Comparison of ENCODE assay signal across 8 cellular contexts in the genomic region with DNA sequence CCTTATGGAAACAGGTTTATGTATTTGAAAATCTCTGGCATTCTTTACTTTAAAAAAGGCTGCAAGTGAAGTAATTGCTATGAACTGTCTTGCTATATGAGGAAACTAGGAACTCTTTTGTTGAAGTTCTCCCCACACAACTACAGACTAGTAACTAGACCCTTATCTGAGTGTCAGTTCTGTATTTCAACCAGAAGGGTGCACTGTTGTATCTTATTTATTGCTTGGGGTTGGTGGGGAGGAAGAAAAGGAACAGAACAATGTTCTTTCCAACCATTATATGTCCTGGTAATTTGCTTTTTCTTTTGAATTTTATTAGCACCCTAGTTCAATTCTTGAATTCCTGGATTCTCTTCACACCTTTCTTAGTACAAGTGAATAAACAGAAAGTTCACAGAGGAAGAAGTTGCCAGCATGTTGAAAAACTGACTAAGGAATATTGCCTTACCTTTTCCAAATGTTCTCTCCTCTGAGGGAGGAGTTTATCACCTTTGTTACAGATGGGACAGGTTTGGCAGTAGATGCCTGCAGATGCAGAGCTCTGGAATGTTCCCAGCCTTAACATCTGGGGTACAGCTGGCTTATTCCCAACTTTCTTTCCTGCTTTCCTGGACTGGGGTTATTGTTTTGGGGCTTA.
DNase-seq lines count a peak whose midpoint lies in the region; ATAC-seq and TF ChIP-seq lines count a peak whose summit lies in the region.

No MANE protein-coding gene starts in this region.

- H3K79me2 ChIP-seq in osteoblast (ENCODE audit: insufficient read depth, low read length), result no peaks in the 10 kb centered on the region

- CTCF ChIA-PET in T-cell (lab: Charles Lee), result interaction anchor here (0.6 to 2.5 kb wide), 6 partner anchors 16 to 646 kb away, joined by 3 to 10 read pairs (median 3); no protein-coding TSS in a partner anchor

- POLR2A ChIA-PET in T-cell (lab: Charles Lee), result no interaction called here

- no peaks in the 10 kb centered on the region for H3K27me3 ChIP-seq in osteoblast (ENCODE audit: insufficient read depth, low read length)
- H3K27me3 ChIP-seq in effector memory CD4-positive, alpha-beta T cell (replicated peaks; ENCODE audit: control insufficient read depth, insufficient read depth, low read length, poor library complexity, severe bottlenecking), result no peaks in the 10 kb centered on the region

- no peak overlapping the region for H2AFZ ChIP-seq in osteoblast (ENCODE audit: low read length)

- peaks cover 0 to 2% (median 0%) of the 10 kb centered on the region in 3 donors for H3K4me1 Mint-ChIP-seq in T-cell

- H3K36me3 Mint-ChIP-seq in T-cell, result no peaks in the 10 kb centered on the region

- DNase-seq in activated CD4-positive, CD25-positive, alpha-beta regulatory T cell treated with anti-CD3 and anti-CD28 coated beads, Interleukin-2, amount 50 U/mL, for 72 hours, result no peak
- peak; percentile 29 for DNase-seq in H4 (ENCODE audit: low spot score)
- peak; percentile 57 for DNase-seq in NAMALWA (ENCODE audit: low spot score)
- DNase-seq in T-cell, result peak in 2 of 34 experiments; percentile 16 to 21
- peak; percentile 10 to 58 for DNase-seq in foreskin fibroblast
- no peak for DNase-seq in osteoblast (ENCODE audit: insufficient read length, low spot score, missing footprints)
- no peak for DNase-seq in effector memory CD4-positive, alpha-beta T cell

- no peak overlapping the region for H3K4me3 ChIP-seq in foreskin fibroblast (ENCODE audit: low read depth in 1 of 2, low read length in 2 of 2)
- no peak overlapping the region for H3K4me3 ChIP-seq in osteoblast (ENCODE audit: insufficient read depth, low read length)
- H3K4me3 ChIP-seq in effector memory CD4-positive, alpha-beta T cell (ENCODE audit: insufficient read depth, low read depth, low read length, poor library complexity, severe bottlenecking), result no peak overlapping the region

- H3K4me3 Mint-ChIP-seq in T-cell, result no peak overlapping the region

- H3K27ac ChIP-seq in osteoblast (ENCODE audit: low read depth, low read length), result no peak overlapping the region
- no peak overlapping the region for H3K27ac ChIP-seq in effector memory CD4-positive, alpha-beta T cell (ENCODE audit: insufficient read depth, low read length, poor library complexity, severe bottlenecking)

- no peaks in the 10 kb centered on the region for H3K9me3 ChIP-seq in osteoblast (ENCODE audit: low read depth, low read length)
- no peaks in the 10 kb centered on the region for H3K9me3 ChIP-seq in effector memory CD4-positive, alpha-beta T cell (ENCODE audit: control insufficient read depth, low read length)

- no peaks in the 10 kb centered on the region for H3K9me3 Mint-ChIP-seq in T-cell

- peak; percentile 50 for TF ChIP-seq CTCF in foreskin fibroblast (IDR thresholded peaks at IDR 0.05; ENCODE audit: low read depth, low read length)
- peak; percentile 70 for TF ChIP-seq CTCF in osteoblast (IDR thresholded peaks at IDR 0.05; ENCODE audit: extremely low read depth, low read depth, low read length)

- ATAC-seq in activated CD4-positive, CD25-positive, alpha-beta regulatory T cell treated with anti-CD3 and anti-CD28 coated beads, Interleukin-2, amount 50 U/mL, for 24 hours, result peak; percentile 58 to 68
- ATAC-seq in T-cell (replicated peaks in 1 of 4), result peak; percentile 34 to 71 (median 58)

- H3K27ac Mint-ChIP-seq in T-cell, result no peak overlapping the region

- H4K20me1 ChIP-seq in osteoblast (ENCODE audit: insufficient read depth, low read length), result no peaks in the 10 kb centered on the region

- no peaks in the 10 kb centered on the region for H3K36me3 ChIP-seq in osteoblast (ENCODE audit: insufficient read depth, low read length)
- no peaks in the 10 kb centered on the region for H3K36me3 ChIP-seq in effector memory CD4-positive, alpha-beta T cell (ENCODE audit: control insufficient read depth, insufficient read depth, low read length)

- peaks cover 5 to 6% of the 10 kb centered on the region in 2 donors for H3K27me3 Mint-ChIP-seq in T-cell

- H3K4me2 ChIP-seq in osteoblast (ENCODE audit: insufficient read depth, low read length), result no peak overlapping the region

- no peaks in the 10 kb centered on the region for H3K4me1 ChIP-seq in osteoblast (ENCODE audit: insufficient read depth, low read length)
- H3K4me1 ChIP-seq in effector memory CD4-positive, alpha-beta T cell (ENCODE audit: control insufficient read depth, insufficient read depth, low read length, poor library complexity, severe bottlenecking), result no peaks in the 10 kb centered on the region

Comparison
In these comparisons a context has a peak if more than half of its experiments do, and no peak if none do; other contexts are left out.
1. DNase-seq: peak in H4 (single experiment), NAMALWA (single experiment) and foreskin fibroblast (2 of 2); none in activated CD4-positive, CD25-positive, alpha-beta regulatory T cell treated with anti-CD3 and anti-CD28 coated beads, Interleukin-2, amount 50 U/mL, for 72 hours (single experiment), osteoblast (single experiment) and effector memory CD4-positive, alpha-beta T cell (0 of 3).